Comparison of ENCODE assay signal across 23 cellular contexts in genomic region chr21:40923361-40923760, GRCh38.
"Had no signal": no experiment of that assay in that cellular context is flagged by ENCODE, and none has a peak within 500 bp of the region (broad histone marks: within the 10 kb centered on the region; RNA-seq: fewer than 3 reads in every experiment).

No MANE protein-coding gene starts in this region.

- H3K4me3 ChIP-seq: adrenal gland, dorsolateral prefrontal cortex, lower lobe of right lung, smooth muscle cell, stomach, upper lobe of left lung had no signal

- DNase-seq: activated CD4-positive, alpha-beta T cell treated with anti-CD3 and anti-CD28 coated beads for 1 hour; activated CD4-positive, alpha-beta T cell treated with anti-CD3 and anti-CD28 coated beads, Interleukin-2, amount 50 U/mL, for 4 hours; activated gamma-delta T cell; adrenal gland; caudate nucleus; dorsolateral prefrontal cortex; foreskin melanocyte; glutamatergic neuron; hippocampal formation; left colon; lower lobe of right lung; stimulated activated CD4-positive, alpha-beta T cell treated with anti-CD3 and anti-CD28 coated beads, Interleukin-4, amount 100 ng/mL, for 1 hour; stomach; T-helper 2 cell; upper lobe of left lung had no signal

- H3K79me2 ChIP-seq: parathyroid adenoma had no signal

- H3K36me3 ChIP-seq: adrenal gland, lower lobe of right lung, stomach, upper lobe of left lung had no signal

- H3K27ac Mint-ChIP-seq: activated naive CD4-positive, alpha-beta T cell treated with anti-CD3 and anti-CD28 coated beads, Interleukin-2, amount 50 U/mL, for 24 hours; mesothelial cell of epicardium; natural killer cell treated with Interleukin-12 subunit alpha and Interleukin-12 subunit beta and Interleukin-15 and Interleukin-18, amount 100 ng/mL, for 72 hours had no signal

- H3K27me3 ChIP-seq: adrenal gland, dorsolateral prefrontal cortex, stomach, upper lobe of left lung had no signal

- H3K36me3 Mint-ChIP-seq: activated naive CD4-positive, alpha-beta T cell treated with anti-CD3 and anti-CD28 coated beads, Interleukin-2, amount 50 U/mL, for 24 hours; natural killer cell treated with Interleukin-12 subunit alpha and Interleukin-12 subunit beta and Interleukin-15 and Interleukin-18, amount 100 ng/mL, for 72 hours had no signal

- H2AFZ ChIP-seq: parathyroid adenoma had no signal

- H3K27ac ChIP-seq: adrenal gland, dorsolateral prefrontal cortex, lower lobe of right lung, parathyroid adenoma, stomach, upper lobe of left lung, VCaP had no signal

- H3K9me3 ChIP-seq: adrenal gland had no signal

- H3K9ac ChIP-seq: parathyroid adenoma had no signal

- H3K4me2 ChIP-seq: smooth muscle cell had no signal

- H3K4me3 Mint-ChIP-seq: activated naive CD4-positive, alpha-beta T cell treated with anti-CD3 and anti-CD28 coated beads, Interleukin-2, amount 50 U/mL, for 24 hours; mesothelial cell of epicardium; natural killer cell treated with Interleukin-12 subunit alpha and Interleukin-12 subunit beta and Interleukin-15 and Interleukin-18, amount 100 ng/mL, for 72 hours had no signal

- H3K4me1 ChIP-seq: adrenal gland, lower lobe of right lung, parathyroid adenoma, stomach, upper lobe of left lung had no signal

- H3K27me3 Mint-ChIP-seq: natural killer cell treated with Interleukin-12 subunit alpha and Interleukin-12 subunit beta and Interleukin-15 and Interleukin-18, amount 100 ng/mL, for 72 hours had no signal

- H3K4me1 Mint-ChIP-seq: activated naive CD4-positive, alpha-beta T cell treated with anti-CD3 and anti-CD28 coated beads, Interleukin-2, amount 50 U/mL, for 24 hours had no signal

- FAIRE-seq: astrocyte, islet of Langerhans had no signal
